ENCODE assay signal across 12 cellular contexts in the genomic region with DNA sequence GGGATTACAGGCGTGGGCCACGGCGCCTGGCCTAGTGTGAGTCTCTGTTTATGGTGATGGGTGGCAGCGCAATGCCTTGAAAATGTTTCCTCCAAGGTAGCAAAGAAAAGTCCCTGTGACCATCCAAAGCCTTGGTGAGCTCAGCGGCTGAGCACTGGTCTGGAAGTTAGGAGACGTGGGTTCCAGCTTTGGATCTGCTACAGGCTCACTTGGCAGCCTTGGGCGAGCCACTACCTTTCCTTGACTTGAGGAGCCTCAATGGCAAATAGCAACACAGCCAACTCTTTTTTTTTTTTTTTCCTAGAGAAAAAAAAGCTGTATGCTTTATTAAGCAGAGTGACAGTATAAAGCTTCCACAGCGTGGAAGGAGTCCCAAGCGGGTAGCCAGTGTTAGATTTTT.
"Had no signal": no experiment of that assay in that cellular context is flagged by ENCODE, and none has a peak within 500 bp of the region (broad histone marks: within the 10 kb centered on the region; RNA-seq: fewer than 3 reads in every experiment).

No MANE protein-coding gene starts in this region.

- ATAC-seq: activated CD4-positive, alpha-beta T cell treated with anti-CD3 and anti-CD28 coated beads for 36 hours; esophagus mucosa; natural killer cell treated with Interleukin-12 subunit alpha and Interleukin-12 subunit beta and Interleukin-15 and Interleukin-18, amount 100 ng/mL, for 72 hours had no signal

- H3K36me3 ChIP-seq: lower lobe of right lung, thoracic aorta had no signal

- H3K9me3 ChIP-seq: lower lobe of right lung, thoracic aorta had no signal

- DNase-seq: activated CD4-positive, alpha-beta memory T cell treated with anti-CD3 and anti-CD28 coated beads for 36 hours; activated CD4-positive, alpha-beta T cell treated with anti-CD3 and anti-CD28 coated beads for 36 hours; activated T-cell treated with anti-CD3 and anti-CD28 coated beads for 4 hours; effector CD8-positive, alpha-beta T cell; lower lobe of right lung; stimulated activated CD4-positive, alpha-beta T cell treated with anti-CD3 and anti-CD28 coated beads, Interleukin-15, amount 100 ng/mL, for 24 hours; stimulated activated CD4-positive, alpha-beta T cell treated with anti-CD3 and anti-CD28 coated beads, Interleukin-2, amount 100 ng/mL, for 48 hours; SW 1271 had no signal

- H3K4me3 ChIP-seq: lower lobe of right lung, skin epidermis, thoracic aorta had no signal
